Comparison of ENCODE assay signal across 8 cellular contexts in genomic region chr3:128950223-128950938, GRCh38. TPM values are rescaled to one million over a fixed set of nuclear protein-coding genes. Genes with fewer than 3 reads are reported as not detected.
DNase-seq lines count a peak whose midpoint lies in the region; ATAC-seq and TF ChIP-seq lines count a peak whose summit lies in the region.

No MANE protein-coding gene starts in this region.

- peak; percentile 39 for TF ChIP-seq CTCF in AG09309 (IDR thresholded peaks at IDR 0.05; ENCODE audit: control insufficient read depth, insufficient read depth, low read depth, low read length, missing control alignments)
- TF ChIP-seq CTCF in GM13977 (IDR thresholded peaks at IDR 0.05; ENCODE audit: extremely low read depth, insufficient read depth, missing control alignments): peak; percentile 27
- peak; percentile 28 for TF ChIP-seq CTCF in fibroblast of the aortic adventitia (IDR thresholded peaks at IDR 0.05; ENCODE audit: insufficient read depth, low read length)

- ATAC-seq in GM21381 (IDR thresholded peaks at IDR 0.05; ENCODE audit: unreplicated experiment) (no peak), HG02852 (IDR thresholded peaks at IDR 0.05; ENCODE audit: unreplicated experiment) (no peak), HG03135 (IDR thresholded peaks at IDR 0.05; ENCODE audit: unreplicated experiment) (no peak)

- no peak overlapping the region for H3K4me3 ChIP-seq in AG09309 (ENCODE audit: control insufficient read depth, low read depth, low read length)
- no peak overlapping the region for H3K4me3 ChIP-seq in fibroblast of the aortic adventitia (ENCODE audit: low read depth, low read length)

- in situ Hi-C loops in GM13977 (cut with MboI; ENCODE audit: low pct_unique_long_range_greater_than_20kb, low sequenced_read_pairs, unreplicated experiment): no loop called here

- DNase-seq in AG09309 (ENCODE audit: low read depth) (peak; percentile 0), GM13977 (ENCODE audit: low spot score) (no peak), RPMI7951 (ENCODE audit: low read depth) (peak; percentile 36), fibroblast of the aortic adventitia (ENCODE audit: low read depth) (peak; percentile 46)
- peak; percentile 2 for DNase-seq in stimulated activated naive CD4-positive, alpha-beta T cell treated with Interleukin-2 at 50 U/mL for 16 hours (lab: John Stamatoyannopoulos, UW)

RNA-seq across cellular contexts. Expression of gene CFAP92, which starts 43.5 kb away (rescaled TPM):
- 0.36 TPM in 1 of 2 replicates, not detected in the other for total RNA-seq in RPMI7951 (2014; rRNA removed; shearing (Covaris generic))
- total RNA-seq in fibroblast of the aortic adventitia (ENCODE audit: low replicate concordance): 0.49 TPM in 1 of 2 replicates, not detected in the other

RNA-seq across cellular contexts. Expression of gene EFCC1, which starts 50.7 kb away (rescaled TPM):
- total RNA-seq in RPMI7951 (2014; rRNA removed; shearing (Covaris generic)): not detected in 2 replicates
- total RNA-seq in fibroblast of the aortic adventitia (ENCODE audit: low replicate concordance): not detected in 2 replicates
